ENCODE assay signal across 32 cellular contexts in the genomic region with DNA sequence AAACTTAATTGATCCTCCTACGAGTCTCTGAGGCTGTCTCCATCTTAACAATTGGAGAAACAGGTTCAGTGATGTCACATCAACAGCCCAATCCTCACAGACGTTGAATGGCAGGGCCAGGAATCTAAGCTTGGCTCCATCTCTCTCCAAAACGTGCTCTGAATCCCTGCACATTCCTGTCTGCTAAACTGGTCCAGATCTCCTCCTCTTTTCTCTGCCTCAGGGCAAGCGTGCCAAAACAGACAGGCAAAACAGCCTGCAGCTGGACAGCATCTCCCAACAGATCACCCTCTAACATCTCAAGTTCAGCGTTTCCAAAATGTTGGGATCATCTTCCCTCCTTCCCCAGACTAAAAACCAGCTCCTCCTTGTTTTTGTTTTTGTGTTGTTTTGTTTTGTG. TPM values are rescaled to one million over a fixed set of nuclear protein-coding genes. Genes with fewer than 3 reads are reported as not detected.
DNase-seq lines count a peak whose midpoint lies in the region; ATAC-seq and TF ChIP-seq lines count a peak whose summit lies in the region.
"Had no signal": no experiment of that assay in that cellular context is flagged by ENCODE, and none has a peak within 500 bp of the region (broad histone marks: within the 10 kb centered on the region; RNA-seq: fewer than 3 reads in every experiment).

No MANE protein-coding gene starts in this region.

- no peaks in the 10 kb centered on the region for H3K79me2 ChIP-seq in hepatocyte

- H3K9me3 Mint-ChIP-seq in glutamatergic neuron (ENCODE audit: unreplicated experiment) = peaks cover 1% of the 10 kb centered on the region
- H3K9me3 Mint-ChIP-seq: CD8-positive, alpha-beta memory T cell; immature natural killer cell; stimulated activated memory B cell treated with anti-CD40 and anti-IgM and Interleukin-4, amounts not matched to agents 10 μg/mL and 1 μg/mL and 100 μg/mL, for 72 hours had no signal

- no peaks in the 10 kb centered on the region for H3K36me3 ChIP-seq in hepatocyte (replicated peaks; ENCODE audit: insufficient read depth, low read depth)
- H3K36me3 ChIP-seq: left lung, neutrophil, sigmoid colon had no signal

- no peaks in the 10 kb centered on the region for H3K36me3 Mint-ChIP-seq in glutamatergic neuron (ENCODE audit: unreplicated experiment)
- H3K36me3 Mint-ChIP-seq: brain; CD8-positive, alpha-beta memory T cell; stimulated activated memory B cell treated with anti-CD40 and anti-IgM and Interleukin-4, amounts not matched to agents 10 μg/mL and 1 μg/mL and 100 μg/mL, for 72 hours had no signal

- no peak overlapping the region for H2AFZ ChIP-seq in hepatocyte

- H3K4me2 ChIP-seq in hepatocyte = no peak overlapping the region

- H4K20me1 ChIP-seq in hepatocyte (ENCODE audit: insufficient read depth, poor library complexity, severe bottlenecking) = no peaks in the 10 kb centered on the region

- no peaks in the 10 kb centered on the region for H3K4me1 Mint-ChIP-seq in glutamatergic neuron (ENCODE audit: low read depth, unreplicated experiment)
- H3K4me1 Mint-ChIP-seq: brain; CD8-positive, alpha-beta memory T cell; immature natural killer cell; stimulated activated memory B cell treated with anti-CD40 and anti-IgM and Interleukin-4, amounts not matched to agents 10 μg/mL and 1 μg/mL and 100 μg/mL, for 72 hours had no signal

- peaks cover 5% of the 10 kb centered on the region for H3K27me3 Mint-ChIP-seq in glutamatergic neuron (ENCODE audit: unreplicated experiment)
- H3K27me3 Mint-ChIP-seq: stimulated activated memory B cell treated with anti-CD40 and anti-IgM and Interleukin-4, amounts not matched to agents 10 μg/mL and 1 μg/mL and 100 μg/mL, for 72 hours had no signal

- no peak overlapping the region for H3K27ac Mint-ChIP-seq in glutamatergic neuron (ENCODE audit: unreplicated experiment)
- H3K27ac Mint-ChIP-seq: CD8-positive, alpha-beta memory T cell; immature natural killer cell; progenitor cell of endocrine pancreas; stimulated activated memory B cell treated with anti-CD40 and anti-IgM and Interleukin-4, amounts not matched to agents 10 μg/mL and 1 μg/mL and 100 μg/mL, for 72 hours had no signal

- ATAC-seq in HG02678 (IDR thresholded peaks at IDR 0.05; ENCODE audit: unreplicated experiment) = no peak
- ATAC-seq in GM21515 (IDR thresholded peaks at IDR 0.05; ENCODE audit: unreplicated experiment) = no peak
- ATAC-seq: HCT116; left lung; Right ventricle myocardium inferior; stimulated activated memory B cell treated with anti-CD40 and anti-IgM and Interleukin-4, amounts not matched to agents 10 μg/mL and 1 μg/mL and 100 μg/mL, for 72 hours had no signal

- 52% methylated on average over 5 of the region's 5 CpGs for WGBS in hepatocyte (ENCODE audit: low lambda C conversion rate, missing lambda C conversion rate)

- DNase-seq in GM03348 (ENCODE audit: low spot score) (peak; percentile 49), hepatocyte (ENCODE audit: low spot score) (no peak), activated T-cell treated with anti-CD3 and anti-CD28 coated beads for 4 hours (no peak), glutamatergic neuron (no peak)
- DNase-seq: activated CD4-positive, alpha-beta T cell treated with anti-CD3 and anti-CD28 coated beads for 4 hours; activated T-cell treated with anti-CD3 and anti-CD28 coated beads, Interleukin-2, amount 50 U/mL, for 48 hours; CD8-positive, alpha-beta memory T cell; DMS 273 treated with DMSO at 0.1 percent for 48 hours; effector memory CD4-positive, alpha-beta T cell; foreskin melanocyte; hypothalamus; immature natural killer cell; KG1; left lung; MM.1S; NCI-H1436; NCI-H446; sigmoid colon; stimulated activated CD4-positive, alpha-beta T cell treated with anti-CD3 and anti-CD28 coated beads, Interleukin-4, amount 100 ng/mL, for 4 hours had no signal

- H3K4me3 ChIP-seq in hepatocyte = no peak overlapping the region
- H3K4me3 ChIP-seq: left lung, sigmoid colon had no signal

- H3K27me3 ChIP-seq in hepatocyte = no peaks in the 10 kb centered on the region
- H3K27me3 ChIP-seq: left lung, neutrophil had no signal

- H3K4me1 ChIP-seq in hepatocyte (ENCODE audit: insufficient read depth) = peaks cover 22% of the 10 kb centered on the region
- H3K4me1 ChIP-seq: sigmoid colon had no signal

- no peaks in the 10 kb centered on the region for H3K9me3 ChIP-seq in hepatocyte (ENCODE audit: low read depth)
- H3K9me3 ChIP-seq: left lung, neutrophil, sigmoid colon had no signal

- H3K4me3 Mint-ChIP-seq in glutamatergic neuron (ENCODE audit: unreplicated experiment) = no peak overlapping the region
- H3K4me3 Mint-ChIP-seq: brain; CD8-positive, alpha-beta memory T cell; immature natural killer cell; stimulated activated memory B cell treated with anti-CD40 and anti-IgM and Interleukin-4, amounts not matched to agents 10 μg/mL and 1 μg/mL and 100 μg/mL, for 72 hours had no signal

- no peak for TF ChIP-seq CTCF in VCaP (conservative IDR thresholded peaks at IDR 0.05)
- no peak for TF ChIP-seq CTCF in hepatocyte (IDR thresholded peaks at IDR 0.05; ENCODE audit: poor library complexity)
- TF ChIP-seq CTCF in glutamatergic neuron (IDR thresholded peaks at IDR 0.05; ENCODE audit: partially characterized antibody, unreplicated experiment) = no peak

- no peaks in the 10 kb centered on the region for H3K9me2 ChIP-seq in hepatocyte (replicated peaks; ENCODE audit: insufficient read depth)

- H3K27ac ChIP-seq in VCaP = peak overlapping the region; percentile 99
- H3K27ac ChIP-seq in hepatocyte = peak overlapping the region; percentile 46
- H3K27ac ChIP-seq: neutrophil, sigmoid colon had no signal

RNA-seq across cellular contexts. Expression of gene FBP1, which starts 6.6 kb away (rescaled TPM):
- total RNA-seq in hepatocyte (24.0 and 31.2 TPM in 2 replicates), glutamatergic neuron (ENCODE audit: unreplicated experiment) (not detected)
- polyA plus RNA-seq in hepatocyte = 38.4 and 65.3 TPM in 2 replicates
- total RNA-seq: T-helper 2 cell treated with Interferon-gamma antibody and Interleukin-4, amounts not matched to agents 100 ng/mL and 5 ng/mL, for 36 hours had no signal

RNA-seq across cellular contexts. Expression of gene FBP2, which starts 39.1 kb away (rescaled TPM):
- 0.20 TPM in 1 of 2 replicates, not detected in the other for total RNA-seq in hepatocyte
- 0.30 and 0.74 TPM in 2 replicates for polyA plus RNA-seq in hepatocyte
- total RNA-seq in glutamatergic neuron (ENCODE audit: unreplicated experiment) = not detected
- total RNA-seq: CD8-positive, alpha-beta memory T cell; left lung; mesenteric fat pad; OCI-LY7; progenitor cell of endocrine pancreas; sigmoid colon; T-helper 2 cell treated with Interferon-gamma antibody and Interleukin-4, amounts not matched to agents 100 ng/mL and 5 ng/mL, for 36 hours had no signal
- polyA plus RNA-seq: CD8-positive, alpha-beta memory T cell; esophagus; immature natural killer cell had no signal

Comparison
In these comparisons a context has a peak if more than half of its experiments do, and no peak if none do; other contexts are left out.
1. RNA of gene FBP1, which starts 6.6 kb away (total RNA-seq): 24.0 to 31.2 TPM in hepatocyte; not detected in glutamatergic neuron (single experiment); every median in the first group is over 10 times any median in the second.